ENCODE assay signal across 20 cellular contexts in the genomic region with DNA sequence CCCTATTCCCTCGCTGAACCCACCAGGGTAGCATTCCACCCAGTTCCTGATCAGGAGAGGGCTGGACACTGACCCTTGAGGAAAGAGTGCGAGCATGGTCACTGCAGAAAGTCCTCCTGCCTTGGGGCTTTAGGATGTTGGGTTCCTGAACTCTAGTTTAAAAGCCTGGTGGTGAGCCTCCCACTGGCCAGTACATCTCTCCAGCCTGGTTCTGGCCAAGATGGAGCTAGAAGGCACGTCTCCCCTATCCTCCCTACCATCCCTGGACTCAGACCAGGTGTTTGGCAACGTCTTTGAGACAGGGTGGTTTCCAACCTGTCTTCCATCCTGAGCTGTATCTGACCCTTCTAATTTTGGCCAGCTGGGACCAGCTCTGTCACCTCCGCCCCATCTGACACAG. TPM values are rescaled to one million over a fixed set of nuclear protein-coding genes. Genes with fewer than 3 reads are reported as not detected.
DNase-seq lines count a peak whose midpoint lies in the region; ATAC-seq and TF ChIP-seq lines count a peak whose summit lies in the region.
"Had no signal": no experiment of that assay in that cellular context is flagged by ENCODE, and none has a peak within 500 bp of the region (broad histone marks: within the 10 kb centered on the region; RNA-seq: fewer than 3 reads in every experiment).

No MANE protein-coding gene starts in this region.

- peaks cover 93% of the 10 kb centered on the region for H3K36me3 ChIP-seq in KOPT-K1 (ENCODE audit: insufficient read depth, low read length)
- peaks cover 95% of the 10 kb centered on the region for H3K36me3 ChIP-seq in neutrophil
- no peaks in the 10 kb centered on the region for H3K36me3 ChIP-seq in uterus

- in situ Hi-C loops in ACHN (cut with HindIII; ENCODE audit: low pct_ligation_motif_present, low pct_unique_long_range_greater_than_20kb, low sequenced_read_pairs): no loop called here

- no peak for TF ChIP-seq POLR2A in uterus (IDR thresholded peaks at IDR 0.05)

- peaks cover 0 to under 1% (median 0%) of the 10 kb centered on the region in 3 donors for H3K27me3 Mint-ChIP-seq in CD14-positive monocyte (ENCODE audit: low read depth in 3 of 3)
- no peaks in the 10 kb centered on the region for H3K27me3 Mint-ChIP-seq in effector memory CD8-positive, alpha-beta T cell
- H3K27me3 Mint-ChIP-seq: stimulated activated naive CD8-positive, alpha-beta T cell treated with anti-CD3 and anti-CD28 coated beads, Interleukin-15, Interleukin-2, amounts not matched to agents 100 ng/mL and 50 ng/mL, for 24 hours had no signal

- peak; percentile 13 for DNase-seq in CD14-positive monocyte (ENCODE audit: low spot score)
- no peak for DNase-seq in effector memory CD8-positive, alpha-beta T cell
- no peak for DNase-seq in ACHN
- no peak for DNase-seq in stimulated activated CD4-positive, alpha-beta T cell treated with anti-CD3 and anti-CD28 coated beads, Interleukin-4, amount 100 ng/mL, for 24 hours
- DNase-seq in uterus: no peak
- DNase-seq: Caco-2, foreskin fibroblast, kidney glomerular epithelial cell, NCI-H1417, NCI-H2171, NCI-H748 treated with DMSO at 0.1 percent for 48 hours, OCI-M1, SHP77 treated with DMSO at 0.1 percent for 48 hours, trophoblast cell had no signal

- H3K4me3 Mint-ChIP-seq in CD14-positive monocyte: no peak overlapping the region
- peak overlapping the region in 1 of 2 donors; percentile 66 for H3K4me3 Mint-ChIP-seq in effector memory CD8-positive, alpha-beta T cell
- H3K4me3 Mint-ChIP-seq: stimulated activated naive CD8-positive, alpha-beta T cell treated with anti-CD3 and anti-CD28 coated beads, Interleukin-15, Interleukin-2, amounts not matched to agents 100 ng/mL and 50 ng/mL, for 24 hours had no signal

- H3K4me3 ChIP-seq in neutrophil (ENCODE audit: low read depth in 1 of 2, low read length in 1 of 2): no peak overlapping the region
- no peak overlapping the region for H3K4me3 ChIP-seq in uterus

- peaks cover 0 to 12% of the 10 kb centered on the region in 2 experiments for H3K4me1 ChIP-seq in neutrophil (ENCODE audit: control insufficient read depth in 1 of 2, insufficient read depth in 1 of 2, low read depth in 1 of 2, low read length in 1 of 2)
- peaks cover 0 to 8% of the 10 kb centered on the region in 2 donors for H3K4me1 ChIP-seq in uterus

- H3K9me3 ChIP-seq in KOPT-K1 (ENCODE audit: insufficient read depth, low read length, poor library complexity, severe bottlenecking) (no peaks in the 10 kb centered on the region), neutrophil (peaks cover 6% of the 10 kb centered on the region), uterus (no peaks in the 10 kb centered on the region)
- H3K9me3 ChIP-seq: Caco-2, right atrium auricular region had no signal

- H3K27ac Mint-ChIP-seq in CD14-positive monocyte: peak overlapping the region in 6 of 7 donors; percentile 24 to 84 (median 67)
- H3K27ac Mint-ChIP-seq in effector memory CD8-positive, alpha-beta T cell: peak overlapping the region; percentile 83 to 89

- H3K9me3 Mint-ChIP-seq in CD14-positive monocyte: no peaks in the 10 kb centered on the region
- H3K9me3 Mint-ChIP-seq in effector memory CD8-positive, alpha-beta T cell: no peaks in the 10 kb centered on the region
- H3K9me3 Mint-ChIP-seq: stimulated activated naive CD8-positive, alpha-beta T cell treated with anti-CD3 and anti-CD28 coated beads, Interleukin-15, Interleukin-2, amounts not matched to agents 100 ng/mL and 50 ng/mL, for 24 hours had no signal

- intact Hi-C loops in CD14-positive monocyte (cut with micrococcal nuclease) (no loop called here), uterus (cut with DNase I; ENCODE audit: low total_unique reads) (no loop called here)

- peak overlapping the region; percentile 52 for H3K27ac ChIP-seq in KOPT-K1 (ENCODE audit: low read depth, low read length, poor library complexity, severe bottlenecking)
- H3K27ac ChIP-seq in neutrophil: peak overlapping the region; percentile 59
- no peak overlapping the region for H3K27ac ChIP-seq in uterus

- H3K36me3 Mint-ChIP-seq in CD14-positive monocyte: peaks cover 52 to 68% of the 10 kb centered on the region in 2 donors
- H3K36me3 Mint-ChIP-seq in effector memory CD8-positive, alpha-beta T cell (ENCODE audit: insufficient read depth): peaks cover 47% of the 10 kb centered on the region

- H3K4me1 Mint-ChIP-seq in CD14-positive monocyte: peaks cover 23% of the 10 kb centered on the region
- H3K4me1 Mint-ChIP-seq in effector memory CD8-positive, alpha-beta T cell (ENCODE audit: low read depth in 2 of 2): peaks cover 0 to 21% of the 10 kb centered on the region in 2 donors

- no peak for ATAC-seq in effector memory CD8-positive, alpha-beta T cell (replicated peaks)
- ATAC-seq in HG03025 (IDR thresholded peaks at IDR 0.05; ENCODE audit: low FRiP score, unreplicated experiment): no peak
- ATAC-seq: activated CD4-positive, CD25-positive, alpha-beta regulatory T cell treated with anti-CD3 and anti-CD28 coated beads, Interleukin-2, amount 50 U/mL, for 24 hours had no signal

- H3K27me3 ChIP-seq in neutrophil (no peaks in the 10 kb centered on the region), uterus (no peaks in the 10 kb centered on the region)
- H3K27me3 ChIP-seq: right atrium auricular region had no signal

- no peak for TF ChIP-seq CTCF in CD14-positive monocyte (IDR thresholded peaks at IDR 0.05)
- no peak for TF ChIP-seq CTCF in neutrophil (IDR thresholded peaks at IDR 0.05)
- TF ChIP-seq CTCF in uterus (IDR thresholded peaks at IDR 0.05): no peak

RNA-seq across cellular contexts. Expression of gene NBEAL2, which starts 31.4 kb away (rescaled TPM):
- polyA plus RNA-seq in CD14-positive monocyte: 10 to 100 TPM; 10.4 to 17.3 TPM
- 10 to 100 TPM; 13.1 to 41.1 (median 23.8) TPM for total RNA-seq in uterus

RNA-seq across cellular contexts. Expression of gene CCDC12, which starts 34.4 kb away (rescaled TPM):
- polyA plus RNA-seq in CD14-positive monocyte: 10 to 100 TPM; 50.1 to 55.8 TPM
- total RNA-seq in uterus: 10 to 100 TPM in 3 of 4 donors, 1 to 10 TPM in 1; 4.1 to 92.0 (median 41.2) TPM

Comparison
In these comparisons a context has a peak if more than half of its experiments do, and no peak if none do; other contexts are left out.
1. H3K27ac ChIP-seq: peak in KOPT-K1 (single experiment) and neutrophil (single experiment); none in uterus (0 of 2).